ENCODE assay signal across 12 cellular contexts in the genomic region with DNA sequence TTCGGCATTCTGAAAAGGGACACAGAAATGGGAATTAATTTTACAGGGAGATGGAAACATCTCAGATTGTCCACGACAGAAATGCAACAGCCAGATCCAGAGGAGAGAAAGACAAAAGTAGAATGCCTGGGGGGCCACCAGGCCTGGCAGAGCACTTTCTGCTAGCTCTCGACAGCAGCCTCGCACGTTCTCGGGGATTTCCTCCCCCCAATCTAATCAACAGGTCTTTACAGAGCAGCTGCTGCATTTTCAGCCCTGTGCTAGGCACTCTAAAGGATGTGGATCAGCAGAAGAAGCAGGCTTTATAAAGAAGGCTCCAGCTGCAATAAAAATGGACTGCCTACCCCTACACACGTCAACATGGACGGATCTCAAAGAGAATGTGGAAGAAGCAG. TPM values are rescaled to one million over a fixed set of nuclear protein-coding genes. Genes with fewer than 3 reads are reported as not detected.
DNase-seq lines count a peak whose midpoint lies in the region; ATAC-seq and TF ChIP-seq lines count a peak whose summit lies in the region.
"Had no signal": no experiment of that assay in that cellular context is flagged by ENCODE, and none has a peak within 500 bp of the region (broad histone marks: within the 10 kb centered on the region; RNA-seq: fewer than 3 reads in every experiment).

No MANE protein-coding gene starts in this region.

- H3K27me3 Mint-ChIP-seq in mesothelial cell of epicardium (ENCODE audit: low read depth): no peaks in the 10 kb centered on the region

- no peak for TF ChIP-seq CTCF in coronary artery (IDR thresholded peaks at IDR 0.05)
- no peak for TF ChIP-seq CTCF in mesothelial cell of epicardium (IDR thresholded peaks at IDR 0.05; ENCODE audit: unreplicated experiment)

- peaks cover 6% of the 10 kb centered on the region for H3K36me3 Mint-ChIP-seq in mesothelial cell of epicardium

- H3K9me3 ChIP-seq in subcutaneous abdominal adipose tissue (ENCODE audit: control insufficient read depth in 5 of 5, low read length in 5 of 5): no peaks in the 10 kb centered on the region
- no peaks in the 10 kb centered on the region for H3K9me3 ChIP-seq in HAP-1
- H3K9me3 ChIP-seq: MG63 had no signal

- H3K27me3 ChIP-seq in subcutaneous abdominal adipose tissue (ENCODE audit: control insufficient read depth in 5 of 5, insufficient read depth in 4 of 5, low read length in 5 of 5) (no peaks in the 10 kb centered on the region), HAP-1 (ENCODE audit: low read depth) (no peaks in the 10 kb centered on the region)
- H3K27me3 ChIP-seq: MG63 had no signal

- peaks cover 16 to 74% (median 67%) of the 10 kb centered on the region in 5 donors for H3K4me1 ChIP-seq in subcutaneous abdominal adipose tissue (ENCODE audit: control insufficient read depth in 5 of 5, insufficient read depth in 5 of 5, low read length in 5 of 5)
- no peaks in the 10 kb centered on the region for H3K4me1 ChIP-seq in HAP-1

- peak overlapping the region in 2 of 5 donors; percentile 31 to 49 for H3K9ac ChIP-seq in subcutaneous abdominal adipose tissue (ENCODE audit: low read length in 5 of 5)

- peaks cover 70% of the 10 kb centered on the region for H3K4me1 Mint-ChIP-seq in mesothelial cell of epicardium

- H3K27ac ChIP-seq in coronary artery: peak overlapping the region; percentile 96 to 100
- H3K27ac ChIP-seq in subcutaneous abdominal adipose tissue (ENCODE audit: low read depth, low read length): peak overlapping the region; percentile 37

- no peak for ATAC-seq in HG03432 (IDR thresholded peaks at IDR 0.05; ENCODE audit: unreplicated experiment)
- ATAC-seq: GM12878 had no signal

- DNase-seq in NCI-H69 (lab: John Stamatoyannopoulos, UW) (peak; percentile 80), coronary artery (ENCODE audit: low spot score) (no peak), mesothelial cell of epicardium (ENCODE audit: low spot score in 2 of 2, unreplicated experiment in 2 of 2) (no peak), HAP-1 (ENCODE audit: low spot score in 2 of 2) (no peak), HCEC 1CT (no peak)
- no peak for DNase-seq in activated effector memory CD4-positive, alpha-beta T cell treated with Interleukin-2 at 50 U/mL for 16 hours
- DNase-seq: activated CD4-positive, alpha-beta T cell treated with anti-CD3 and anti-CD28 coated beads for 1 hour; activated effector memory CD4-positive, alpha-beta T cell treated with anti-CD3 and anti-CD28 coated beads, Interleukin-2, amount 50 U/mL, for 16 hours had no signal

- in situ Hi-C loops in HAP-1 (cut with MboI; ENCODE audit: low sequenced_read_pairs): no loop called here

- H3K27ac Mint-ChIP-seq in mesothelial cell of epicardium: peak overlapping the region; percentile 100

- H3K4me3 Mint-ChIP-seq in mesothelial cell of epicardium: peak overlapping the region; percentile 9

- H3K36me3 ChIP-seq in subcutaneous abdominal adipose tissue (ENCODE audit: control insufficient read depth in 5 of 5, insufficient read depth in 5 of 5, low read length in 5 of 5) (peaks cover 0 to 45% (median 25%) of the 10 kb centered on the region in 5 donors), HAP-1 (replicated peaks) (no peaks in the 10 kb centered on the region; the same call in 1 of the 2 replicates)

- H3K4me3 ChIP-seq in coronary artery: peak overlapping the region; percentile 54
- H3K4me3 ChIP-seq in subcutaneous abdominal adipose tissue (ENCODE audit: low read depth in 1 of 5, low read length in 5 of 5): no peak overlapping the region
- H3K4me3 ChIP-seq in HAP-1: no peak overlapping the region
- H3K4me3 ChIP-seq: GM12878, MG63 had no signal

- peaks cover 5% of the 10 kb centered on the region for H3K9me3 Mint-ChIP-seq in mesothelial cell of epicardium

RNA-seq across cellular contexts. Expression of a gene that starts 10.6 kb away (rescaled TPM):
- 10.4 to 11.4 TPM (median 10.7 TPM) in 3 replicates for total RNA-seq in mesothelial cell of epicardium

RNA-seq across cellular contexts. Expression of a gene that starts 27.3 kb away (rescaled TPM):
- 84.0 to 92.8 TPM (median 87.5 TPM) in 3 replicates for total RNA-seq in mesothelial cell of epicardium

RNA-seq across cellular contexts. Expression of a gene that starts 42.6 kb away (rescaled TPM):
- total RNA-seq in mesothelial cell of epicardium: 88.8 to 95.9 TPM (median 95.4 TPM) in 3 replicates
